ENCODE assay signal across 22 cellular contexts in the genomic region with DNA sequence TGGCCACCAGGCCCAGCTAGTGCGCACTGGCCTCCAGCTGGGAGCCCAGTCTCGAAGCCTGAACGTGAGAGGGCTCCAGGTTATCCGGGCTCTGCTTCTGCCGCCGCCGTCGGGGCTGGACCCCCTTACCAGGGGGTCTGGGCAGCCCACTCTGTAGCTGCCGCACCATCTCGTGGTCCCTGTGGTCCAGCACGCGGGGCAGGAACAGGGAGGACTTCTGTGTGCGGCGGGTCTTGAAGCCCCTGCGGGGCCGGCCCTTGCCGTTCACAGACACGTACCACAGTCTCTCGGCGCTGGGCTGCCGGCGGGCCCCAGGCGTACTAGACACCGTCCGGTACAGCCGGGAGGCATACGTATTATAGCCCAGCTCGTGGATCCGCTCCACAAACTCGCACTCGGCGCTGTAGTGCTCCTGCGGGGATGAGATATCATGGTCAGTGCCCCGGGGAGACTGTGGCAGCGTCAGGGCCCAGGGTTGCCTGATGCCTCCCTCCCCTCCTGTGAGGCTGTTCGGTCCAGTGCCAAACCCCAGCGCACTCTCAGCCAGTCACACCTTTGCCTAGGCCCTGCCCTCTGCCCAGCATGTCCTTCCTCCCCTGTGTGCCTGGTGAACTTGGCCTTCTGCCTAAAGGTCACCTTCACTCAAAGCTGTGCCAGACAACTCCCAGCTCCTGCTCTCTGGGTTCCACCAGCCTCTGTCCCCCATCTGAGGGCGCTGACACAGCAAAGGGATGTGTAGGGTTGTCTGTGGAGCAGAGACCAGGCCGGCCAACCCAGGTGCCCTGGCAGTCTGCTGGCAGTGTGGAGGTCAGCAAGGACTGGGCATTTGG. TPM values are rescaled to one million over a fixed set of nuclear protein-coding genes. Genes with fewer than 3 reads are reported as not detected.
DNase-seq lines count a peak whose midpoint lies in the region; ATAC-seq, FAIRE-seq and TF ChIP-seq lines count a peak whose summit lies in the region.
"Had no signal": no experiment of that assay in that cellular context is flagged by ENCODE, and none has a peak within 500 bp of the region (broad histone marks: within the 10 kb centered on the region; RNA-seq: fewer than 3 reads in every experiment).

No MANE protein-coding gene starts in this region.

- H3K79me1 ChIP-seq in H1 (ENCODE audit: low read depth, low read length) (no peaks in the 10 kb centered on the region), neuronal stem cell (ENCODE audit: low read depth, low read length) (no peaks in the 10 kb centered on the region)

- no peak for FAIRE-seq in H1 (lab: Jason Lieb, UNC)

- CTCF ChIA-PET in H1 (lab: Charles Lee; ENCODE audit: partially characterized antibody) (interaction anchor here (0.5 to 1.6 kb wide), 12 partner anchors 9 to 164 kb away, joined by 3 to 5 read pairs (median 3); a partner anchor contains a TSS), PC-9 (lab: Charles Lee) (no interaction called here), PC-3 (lab: Charles Lee) (no interaction called here)

- no peak for TF ChIP-seq CTCF in left ventricle myocardium inferior (IDR thresholded peaks at IDR 0.05; ENCODE audit: borderline replicate concordance)
- TF ChIP-seq CTCF in H1 (IDR thresholded peaks at IDR 0.05; ENCODE audit: control extremely low read depth in 1 of 3, insufficient read depth in 1 of 3, low read depth in 1 of 3, low read length in 3 of 3), result no peak
- no peak for TF ChIP-seq CTCF in PC-9 (conservative IDR thresholded peaks at IDR 0.05)
- TF ChIP-seq CTCF in PC-3 (conservative IDR thresholded peaks at IDR 0.05; ENCODE audit: low read depth, low read length), result no peak

- H3K9me3 ChIP-seq in left ventricle myocardium inferior (replicated peaks), result no peaks in the 10 kb centered on the region
- no peaks in the 10 kb centered on the region for H3K9me3 ChIP-seq in H1 (ENCODE audit: insufficient read depth in 2 of 2, low read depth in 1 of 2, low read length in 1 of 2)
- H3K9me3 ChIP-seq in neuronal stem cell (replicated peaks in 1 of 2; ENCODE audit: control insufficient read depth in 2 of 2, insufficient read depth in 1 of 2, low read depth in 1 of 2, low read length in 2 of 2), result peaks cover 0 to 2% of the 10 kb centered on the region in 2 donors
- H3K9me3 ChIP-seq in PC-9 (ENCODE audit: insufficient read depth, low read depth), result no peaks in the 10 kb centered on the region
- H3K9me3 ChIP-seq in PC-3 (ENCODE audit: low read length), result no peaks in the 10 kb centered on the region
- H3K9me3 ChIP-seq: BLaER1 had no signal

- no peak for TF ChIP-seq RAD21 in H1 (IDR thresholded peaks at IDR 0.05 in 1 of 2, conservative IDR thresholded peaks at IDR 0.05 in 1 of 2; ENCODE audit: low read depth in 2 of 2, low read length in 2 of 2)

- peaks cover 16% of the 10 kb centered on the region; the same call in 1 of the 2 replicates for H3K23me2 ChIP-seq in H1 (ENCODE audit: low read depth, low read length)

- H2BK120ac ChIP-seq in H1 (replicated peaks; ENCODE audit: low read depth, low read length), result no peak overlapping the region
- no peak overlapping the region for H2BK120ac ChIP-seq in neuronal stem cell (ENCODE audit: low read depth, low read length)

- H2AFZ ChIP-seq in H1 (ENCODE audit: low read length) (no peak overlapping the region), neuronal stem cell (ENCODE audit: low read length) (peak overlapping the region; percentile 3), PC-9 (no peak overlapping the region), PC-3 (ENCODE audit: low read length) (no peak overlapping the region)

- H3K9me2 ChIP-seq in PC-9 (ENCODE audit: insufficient read depth) (no peaks in the 10 kb centered on the region), PC-3 (replicated peaks; ENCODE audit: low read length) (no peaks in the 10 kb centered on the region)

- peak overlapping the region; percentile 33; the same call in 1 of the 2 replicates for H2BK12ac ChIP-seq in H1 (ENCODE audit: low read depth, low read length)
- peak overlapping the region; percentile 95 for H2BK12ac ChIP-seq in neuronal stem cell (ENCODE audit: low read length)

- H3K27me3 Mint-ChIP-seq in activated T-cell treated with anti-CD3 and anti-CD28 coated beads, Interleukin-2, amount 50 U/mL, for 4 hours (ENCODE audit: low read depth), result peaks cover 28% of the 10 kb centered on the region

- no peaks in the 10 kb centered on the region for H3K9me3 Mint-ChIP-seq in activated T-cell treated with anti-CD3 and anti-CD28 coated beads, Interleukin-2, amount 50 U/mL, for 4 hours
- H3K9me3 Mint-ChIP-seq: CD14-positive monocyte had no signal

- H3K4me3 ChIP-seq in left ventricle myocardium inferior (no peak overlapping the region), H7 (ENCODE audit: insufficient read depth, low read depth, low read length) (no peak overlapping the region), H1 (ENCODE audit: extremely low read depth in 1 of 4, insufficient read depth in 2 of 4, low read depth in 3 of 4, low read length in 4 of 4) (no peak overlapping the region), neuronal stem cell (ENCODE audit: low read length in 2 of 2) (no peak overlapping the region), PC-9 (no peak overlapping the region), PC-3 (ENCODE audit: low read length) (no peak overlapping the region)
- H3K4me3 ChIP-seq: BLaER1 had no signal

- intact Hi-C loops in Right ventricle myocardium inferior (cut with DNase I), result no loop called here
- intact Hi-C loops in left ventricle myocardium inferior (cut with micrococcal nuclease), result no loop called here
- intact Hi-C loops in PC-9 (cut with micrococcal nuclease; ENCODE audit: unreplicated experiment), result no loop called here
- intact Hi-C loops in PC-3 (cut with micrococcal nuclease), result no loop called here

- H3K79me2 ChIP-seq in H1 (ENCODE audit: control insufficient read depth in 1 of 2, insufficient read depth in 2 of 2, low read length in 2 of 2) (no peaks in the 10 kb centered on the region), PC-9 (ENCODE audit: low read depth) (no peaks in the 10 kb centered on the region), PC-3 (ENCODE audit: low read length) (no peaks in the 10 kb centered on the region)

- H4K91ac ChIP-seq in H1 (replicated peaks; ENCODE audit: insufficient read length, low read length) (no peak overlapping the region), neuronal stem cell (ENCODE audit: low read depth, low read length, poor library complexity) (peak overlapping the region; percentile 66)

- POLR2A ChIA-PET in H1 (lab: Charles Lee; ENCODE audit: partially characterized antibody), result interaction anchor here (0.6 to 1.2 kb wide), 2 partner anchors 21 to 37 kb away, joined by 3 to 6 read pairs; no protein-coding TSS in a partner anchor
- POLR2A ChIA-PET in PC-9 (lab: Charles Lee; ENCODE audit: unreplicated experiment), result no interaction called here
- POLR2A ChIA-PET in PC-3 (lab: Charles Lee; ENCODE audit: unreplicated experiment), result no interaction called here

- H3K14ac ChIP-seq in H1 (ENCODE audit: insufficient read length), result no peak overlapping the region
- no peak overlapping the region for H3K14ac ChIP-seq in neuronal stem cell (ENCODE audit: low read length)

- H3K27me3 ChIP-seq in left ventricle myocardium inferior (ENCODE audit: low read depth) (peaks cover 62% of the 10 kb centered on the region), H7 (ENCODE audit: control insufficient read depth, insufficient read depth, low read length) (peaks cover 9% of the 10 kb centered on the region), H1 (replicated peaks in 1 of 4; ENCODE audit: control insufficient read depth in 3 of 4, extremely low read depth in 1 of 4, insufficient read depth in 3 of 4, low read length in 3 of 4) (peaks cover 3 to 19% (median 13%) of the 10 kb centered on the region in 4 experiments), neuronal stem cell (ENCODE audit: control insufficient read depth in 3 of 3, insufficient read depth in 3 of 3, low read depth in 1 of 3, low read length in 3 of 3) (peaks cover 0 to 14% (median 8%) of the 10 kb centered on the region in 3 experiments), PC-9 (ENCODE audit: insufficient read depth, low read depth) (peaks cover 14% of the 10 kb centered on the region), PC-3 (ENCODE audit: low read length) (peaks cover 4% of the 10 kb centered on the region)

- H2BK20ac ChIP-seq in H1 (ENCODE audit: low read length), result no peak overlapping the region

- no peak overlapping the region; the same call in 1 of the 2 replicates for H2AK5ac ChIP-seq in H1 (ENCODE audit: low read depth, low read length)
- H2AK5ac ChIP-seq in neuronal stem cell (ENCODE audit: low read depth, low read length), result peak overlapping the region; percentile 99

- BruUV-seq in PC-9 (replicated peaks; lab: Mats Ljungman, UMichigan) (no TSS peak), PC-3 (replicated peaks; lab: Mats Ljungman, UMichigan) (no TSS peak)

- TF ChIP-seq EP300 in H1 (IDR thresholded peaks at IDR 0.05; ENCODE audit: borderline replicate concordance in 1 of 2, low read depth in 2 of 2, low read length in 2 of 2), result no peak

- no peak overlapping the region for H3K23ac ChIP-seq in H1 (ENCODE audit: insufficient read length)
- H3K23ac ChIP-seq in neuronal stem cell (ENCODE audit: low read depth, low read length, poor library complexity), result peak overlapping the region; percentile 82

- H3K4me1 ChIP-seq in left ventricle myocardium inferior (no peaks in the 10 kb centered on the region), H1 (replicated peaks in 1 of 4; ENCODE audit: control insufficient read depth in 3 of 4, insufficient read depth in 4 of 4, low read length in 3 of 4) (peaks cover 0 to 6% (median 1%) of the 10 kb centered on the region in 4 experiments; a peak in 4 of 7 replicates), neuronal stem cell (ENCODE audit: control insufficient read depth in 2 of 2, insufficient read depth in 1 of 2, low read depth in 1 of 2, low read length in 2 of 2) (peaks cover 21 to 31% of the 10 kb centered on the region in 2 donors), PC-9 (replicated peaks; ENCODE audit: insufficient read depth) (peaks cover 22% of the 10 kb centered on the region; the same call in 1 of the 2 replicates), PC-3 (ENCODE audit: insufficient read depth, low read length) (no peaks in the 10 kb centered on the region)
- H3K4me1 ChIP-seq: BLaER1 had no signal

- H4K8ac ChIP-seq in H1 (ENCODE audit: extremely low read depth, insufficient read depth, low read length), result no peak overlapping the region; the same call in 1 of the 2 replicates
- no peak overlapping the region for H4K8ac ChIP-seq in neuronal stem cell (ENCODE audit: low read depth, low read length)

- H3K18ac ChIP-seq in H1 (ENCODE audit: extremely low read depth, low read length), result no peak overlapping the region
- peak overlapping the region; percentile 87 for H3K18ac ChIP-seq in neuronal stem cell (ENCODE audit: low read length)

- H2BK5ac ChIP-seq in H1 (ENCODE audit: low read depth, low read length) (no peak overlapping the region), neuronal stem cell (ENCODE audit: low read length) (peak overlapping the region; percentile 44)

- H4K20me1 ChIP-seq in H1 (replicated peaks in 1 of 2; ENCODE audit: control insufficient read depth in 1 of 2, insufficient read depth in 2 of 2, low read length in 2 of 2) (peaks cover 0 to 1% of the 10 kb centered on the region in 2 experiments), PC-9 (ENCODE audit: insufficient read depth) (no peaks in the 10 kb centered on the region), PC-3 (ENCODE audit: low read length) (no peaks in the 10 kb centered on the region)

- no peaks in the 10 kb centered on the region for H3K4me1 Mint-ChIP-seq in activated T-cell treated with anti-CD3 and anti-CD28 coated beads, Interleukin-2, amount 50 U/mL, for 4 hours (ENCODE audit: low read depth)
- H3K4me1 Mint-ChIP-seq: CD14-positive monocyte had no signal

- H3K36me3 Mint-ChIP-seq in activated T-cell treated with anti-CD3 and anti-CD28 coated beads, Interleukin-2, amount 50 U/mL, for 4 hours (ENCODE audit: insufficient read depth), result no peaks in the 10 kb centered on the region
- H3K36me3 Mint-ChIP-seq: CD14-positive monocyte; CD4-positive, alpha-beta memory T cell had no signal

- no peaks in the 10 kb centered on the region for H3K36me3 ChIP-seq in left ventricle myocardium inferior
- H3K36me3 ChIP-seq in H7 (replicated peaks; ENCODE audit: control insufficient read depth, insufficient read depth, low read length), result no peaks in the 10 kb centered on the region
- H3K36me3 ChIP-seq in H1 (ENCODE audit: control insufficient read depth in 2 of 4, insufficient read depth in 4 of 4, low read length in 3 of 4), result no peaks in the 10 kb centered on the region
- no peaks in the 10 kb centered on the region for H3K36me3 ChIP-seq in neuronal stem cell (replicated peaks in 1 of 2; ENCODE audit: control insufficient read depth in 2 of 2, insufficient read depth in 2 of 2, low read length in 2 of 2)
- no peaks in the 10 kb centered on the region for H3K36me3 ChIP-seq in PC-9 (ENCODE audit: low read depth)
- no peaks in the 10 kb centered on the region for H3K36me3 ChIP-seq in PC-3 (ENCODE audit: low read depth, low read length)
- H3K36me3 ChIP-seq: BLaER1 had no signal

- H2BK15ac ChIP-seq in H1 (ENCODE audit: low read length), result no peak overlapping the region
- H2BK15ac ChIP-seq in neuronal stem cell (ENCODE audit: low read length), result peak overlapping the region; percentile 87

- no peak overlapping the region for H3K4me3 Mint-ChIP-seq in activated T-cell treated with anti-CD3 and anti-CD28 coated beads, Interleukin-2, amount 50 U/mL, for 4 hours
- H3K4me3 Mint-ChIP-seq: CD14-positive monocyte had no signal

- H3K9ac ChIP-seq in H1 (replicated peaks in 1 of 4; ENCODE audit: extremely low read depth in 1 of 4, low read depth in 3 of 4, low read length in 3 of 4) (no peak overlapping the region), neuronal stem cell (ENCODE audit: low read depth, low read length, poor library complexity) (peak overlapping the region; percentile 12), PC-3 (ENCODE audit: low read length) (no peak overlapping the region)
- H3K9ac ChIP-seq: BLaER1 had no signal

- DNase-seq in Right ventricle myocardium inferior (ENCODE audit: missing footprints) (peak; percentile 58), left ventricle myocardium inferior (no peak), H7 (peak; percentile 53), H1 (ENCODE audit: low read depth in 1 of 2, low spot score in 2 of 2) (no peak), neuronal stem cell (ENCODE audit: low spot score) (no peak), PC-9 (no peak), PC-3 (no peak)
- no peak for DNase-seq in activated T-cell treated with anti-CD3 and anti-CD28 coated beads, Interleukin-2, amount 50 U/mL, for 4 hours
- DNase-seq: 8988T; CD4-positive, alpha-beta memory T cell; DMS153; DMS79; GDM1; HCEC 1CT; IMR-90 had no signal

- no peak overlapping the region for H4K5ac ChIP-seq in H1 (ENCODE audit: insufficient read length, low read depth, low read length)

- no peak overlapping the region for H3K56ac ChIP-seq in H1 (replicated peaks; ENCODE audit: insufficient read length, low read depth, low read length)

- peaks cover 12% of the 10 kb centered on the region; the same call in 1 of the 2 replicates for H3F3A ChIP-seq in PC-9 (ENCODE audit: insufficient read depth, low read depth)
- H3F3A ChIP-seq in PC-3 (ENCODE audit: low read length, unreplicated experiment), result no peaks in the 10 kb centered on the region

- ATAC-seq in Right ventricle myocardium inferior (peak; percentile 17), PC-3 (no peak)
- ATAC-seq in activated T-cell treated with anti-CD3 and anti-CD28 coated beads, Interleukin-2, amount 50 U/mL, for 4 hours, result no peak

- H3K27ac ChIP-seq in left ventricle myocardium inferior (replicated peaks) (no peak overlapping the region), H1 (ENCODE audit: low read depth, low read length) (no peak overlapping the region), neuronal stem cell (replicated peaks; ENCODE audit: low read length) (no peak overlapping the region), PC-9 (no peak overlapping the region), PC-3 (ENCODE audit: low read length) (no peak overlapping the region)
- H3K27ac ChIP-seq: BLaER1 had no signal

- H3K4me2 ChIP-seq in H1 (ENCODE audit: insufficient read depth in 1 of 2, low read depth in 2 of 2, low read length in 2 of 2), result no peak overlapping the region
- H3K4me2 ChIP-seq in neuronal stem cell (ENCODE audit: insufficient read depth, low read length, poor library complexity, severe bottlenecking), result no peak overlapping the region
- no peak overlapping the region for H3K4me2 ChIP-seq in PC-9
- no peak overlapping the region for H3K4me2 ChIP-seq in PC-3 (ENCODE audit: low read length)
- H3K4me2 ChIP-seq: BLaER1 had no signal

- H3K4ac ChIP-seq in H1 (replicated peaks; ENCODE audit: insufficient read length, low read depth, low read length) (no peak overlapping the region), neuronal stem cell (ENCODE audit: low read length) (no peak overlapping the region)

- 91% methylated on average over 37 of the region's 39 CpGs; no CpG with 5 or more reads in 1 of the 2 experiments for WGBS in H1 (ENCODE audit: extremely low coverage in 1 of 2, insufficient coverage in 1 of 2, insufficient read length in 1 of 2, insufficient replicate concordance in 2 of 2, low coverage in 1 of 2, low lambda C conversion rate in 2 of 2, missing lambda C conversion rate in 1 of 2), 2 experiments
- no CpG with 5 or more reads among the region's 39 CpGs for WGBS in neuronal stem cell (ENCODE audit: extremely low coverage in 2 of 2, insufficient read length in 2 of 2, insufficient replicate concordance in 1 of 2), 2 donors

- TF ChIP-seq POLR2A in H1 (IDR thresholded peaks at IDR 0.05; ENCODE audit: control extremely low read depth in 1 of 2, low read depth in 2 of 2, low read length in 2 of 2), result no peak

RNA-seq across cellular contexts. Expression of a gene that starts 8.7 kb away (rescaled TPM):
- not detected for total RNA-seq in Right ventricle myocardium inferior
- total RNA-seq in left ventricle myocardium inferior, result not detected
- 0.15 TPM in 1 of 2 replicates, not detected in the other for total RNA-seq in H7 (2014; rRNA removed; shearing (Covaris generic))
- not detected in 2 replicates for total RNA-seq in H1 (2021; fragmentation: NEBNext Ultra II Directional; extraction: Animal tissue kit (Norgen Biotek cat#: 25700))
- polyA plus RNA-seq in H1 (2011; rRNA removed), result 0.19 TPM in 1 of 2 replicates, not detected in the other
- not detected for polyA plus RNA-seq in H1 (2011; cell fraction: cytosol; rRNA removed)
- not detected for polyA plus RNA-seq in H1 (2011; cell fraction: nucleus; rRNA removed)
- not detected in 4 replicates for polyA plus RNA-seq in H1 (2012, experiment 1 of 2)
- not detected for polyA plus RNA-seq in H1 (2012, experiment 2 of 2)
- polyA plus RNA-seq in H1 (2013, experiment 1 of 2), result 0.12 TPM
- polyA plus RNA-seq in H1 (2013, experiment 2 of 2), result 0.06 TPM
- not detected in 2 replicates for polyA minus RNA-seq in H1 (2011; rRNA and poly(A)+ RNA removed)
- not detected for polyA minus RNA-seq in H1 (2011; cell fraction: cytosol; rRNA and poly(A)+ RNA removed)
- not detected for polyA minus RNA-seq in H1 (2011; cell fraction: nucleus; rRNA and poly(A)+ RNA removed)
- polyA plus RNA-seq in neuronal stem cell (2013, experiment 1 of 2), result 0.13 TPM
- 0.26 TPM for polyA plus RNA-seq in neuronal stem cell (2013, experiment 2 of 2)
- not detected in 2 replicates for total RNA-seq in PC-9 (2021)
- total RNA-seq in activated T-cell treated with anti-CD3 and anti-CD28 coated beads, Interleukin-2, amount 50 U/mL, for 4 hours, result not detected
- total RNA-seq in PC-3 (2014; rRNA removed), result not detected in 2 replicates
- total RNA-seq: A673; CD4-positive, alpha-beta memory T cell; Daoy; H4; HT1080; IMR-90 had no signal
- polyA plus RNA-seq: AG04450; CD14-positive monocyte; CD4-positive, alpha-beta memory T cell; IMR-90 had no signal

RNA-seq across cellular contexts. Expression of a gene that starts 35.4 kb away (rescaled TPM):
- total RNA-seq in Right ventricle myocardium inferior (not detected), left ventricle myocardium inferior (not detected), PC-9 (2021) (not detected in 2 replicates), PC-3 (2014; rRNA removed) (not detected in 2 replicates)
- 11.8 and 15.9 TPM in 2 replicates for total RNA-seq in H7 (2014; rRNA removed; shearing (Covaris generic))
- total RNA-seq in H1 (2021; fragmentation: NEBNext Ultra II Directional; extraction: Animal tissue kit (Norgen Biotek cat#: 25700)), result 2.0 TPM in 2 replicates
- polyA plus RNA-seq in H1 (2011; rRNA removed), result 0.57 and 1.3 TPM in 2 replicates
- 0.93 TPM for polyA plus RNA-seq in H1 (2011; cell fraction: cytosol; rRNA removed)
- 0.84 TPM for polyA plus RNA-seq in H1 (2011; cell fraction: nucleus; rRNA removed)
- polyA plus RNA-seq in H1 (2012, experiment 1 of 2), result 0.17 to 0.68 TPM (median 0.49 TPM) in 4 replicates
- 0.14 TPM for polyA plus RNA-seq in H1 (2012, experiment 2 of 2)
- polyA plus RNA-seq in H1 (2013, experiment 1 of 2), result 1.5 TPM
- 1.8 TPM for polyA plus RNA-seq in H1 (2013, experiment 2 of 2)
- 0.15 and 0.69 TPM in 2 replicates for polyA minus RNA-seq in H1 (2011; rRNA and poly(A)+ RNA removed)
- polyA minus RNA-seq in H1 (2011; cell fraction: cytosol; rRNA and poly(A)+ RNA removed), result 2.5 TPM
- polyA minus RNA-seq in H1 (2011; cell fraction: nucleus; rRNA and poly(A)+ RNA removed), result 2.4 TPM
- 0.06 TPM for polyA plus RNA-seq in neuronal stem cell (2013, experiment 1 of 2)
- polyA plus RNA-seq in neuronal stem cell (2013, experiment 2 of 2), result 0.06 TPM
- not detected for total RNA-seq in activated T-cell treated with anti-CD3 and anti-CD28 coated beads, Interleukin-2, amount 50 U/mL, for 4 hours
- total RNA-seq: A673; CD4-positive, alpha-beta memory T cell; Daoy; HT1080; IMR-90 had no signal
- polyA plus RNA-seq: AG04450; CD14-positive monocyte; CD4-positive, alpha-beta memory T cell; IMR-90 had no signal

Comparison
In these comparisons a context has a peak if more than half of its experiments do, and no peak if none do; other contexts are left out.
1. DNase-seq: peak in Right ventricle myocardium inferior (single experiment) and H7 (single experiment); none in left ventricle myocardium inferior (single experiment), H1 (0 of 2), neuronal stem cell (single experiment), PC-9 (0 of 2), activated T-cell treated with anti-CD3 and anti-CD28 coated beads, Interleukin-2, amount 50 U/mL, for 4 hours (single experiment) and PC-3 (single experiment).